Comparison of ENCODE assay signal across 11 cellular contexts in genomic region chr20:19806806-19807691, GRCh38. TPM values are rescaled to one million over a fixed set of nuclear protein-coding genes. Genes with fewer than 3 reads are reported as not detected.
A peak's percentile ranks its signal among the peaks of the same experiment; 100 is the strongest.
DNase-seq lines count a peak whose midpoint lies in the region; ATAC-seq and TF ChIP-seq lines count a peak whose summit lies in the region.
"Had no signal": no experiment of that assay in that cellular context is flagged by ENCODE, and none has a peak within 500 bp of the region (broad histone marks: within the 10 kb centered on the region; RNA-seq: fewer than 3 reads in every experiment).

No MANE protein-coding gene starts in this region.

- no peak for TF ChIP-seq CTCF in osteocyte (IDR thresholded peaks at IDR 0.05)

- peaks cover 42% of the 10 kb centered on the region for H3K4me1 Mint-ChIP-seq in osteocyte (ENCODE audit: unreplicated experiment)
- H3K4me1 Mint-ChIP-seq in naive thymus-derived CD4-positive, alpha-beta T cell = no peaks in the 10 kb centered on the region
- H3K4me1 Mint-ChIP-seq: activated naive CD4-positive, alpha-beta T cell treated with anti-CD3 and anti-CD28 coated beads, Interleukin-2, amount 50 U/mL, for 24 hours had no signal

- CTCF ChIA-PET in naive thymus-derived CD4-positive, alpha-beta T cell (lab: Charles Lee) = no interaction called here

- no peaks in the 10 kb centered on the region for H3K9me3 ChIP-seq in esophagus (ENCODE audit: control insufficient read depth in 2 of 2, insufficient read depth in 1 of 2, low read depth in 1 of 2, low read length in 1 of 2)
- H3K9me3 ChIP-seq in naive thymus-derived CD4-positive, alpha-beta T cell (ENCODE audit: control insufficient read depth in 2 of 3, low read length in 3 of 3) = no peaks in the 10 kb centered on the region

- ATAC-seq in naive thymus-derived CD4-positive, alpha-beta T cell = no peak
- no peak for ATAC-seq in GM18520 (IDR thresholded peaks at IDR 0.05; ENCODE audit: unreplicated experiment)

- POLR2A ChIA-PET in naive thymus-derived CD4-positive, alpha-beta T cell (lab: Charles Lee) = no interaction called here

- peaks cover 2 to 4% of the 10 kb centered on the region in 2 donors for H3K4me1 ChIP-seq in esophagus (ENCODE audit: control insufficient read depth in 2 of 2, insufficient read depth in 2 of 2, low read length in 1 of 2)
- H3K4me1 ChIP-seq in naive thymus-derived CD4-positive, alpha-beta T cell (ENCODE audit: control insufficient read depth in 2 of 2, insufficient read depth in 2 of 2, low read length in 2 of 2) = no peaks in the 10 kb centered on the region

- no peaks in the 10 kb centered on the region for H3K9me3 Mint-ChIP-seq in osteocyte (ENCODE audit: unreplicated experiment)
- peaks cover 0 to 8% (median 0%) of the 10 kb centered on the region in 11 donors for H3K9me3 Mint-ChIP-seq in naive thymus-derived CD4-positive, alpha-beta T cell
- H3K9me3 Mint-ChIP-seq: activated naive CD4-positive, alpha-beta T cell treated with anti-CD3 and anti-CD28 coated beads, Interleukin-2, amount 50 U/mL, for 24 hours had no signal

- H3K27ac ChIP-seq in esophagus (ENCODE audit: low read depth in 2 of 2, low read length in 1 of 2) = peak overlapping the region; percentile 14 to 61
- H3K27ac ChIP-seq in naive thymus-derived CD4-positive, alpha-beta T cell (ENCODE audit: low read depth, low read length) = no peak overlapping the region

- H3K27me3 ChIP-seq in esophagus (ENCODE audit: control insufficient read depth in 1 of 2, insufficient read depth in 2 of 2, low read length in 2 of 2) = no peaks in the 10 kb centered on the region
- H3K27me3 ChIP-seq in naive thymus-derived CD4-positive, alpha-beta T cell (ENCODE audit: control insufficient read depth in 2 of 2, insufficient read depth in 2 of 2, low read length in 2 of 2) = no peaks in the 10 kb centered on the region

- H3K4me3 Mint-ChIP-seq in osteocyte (ENCODE audit: unreplicated experiment) = no peak overlapping the region
- no peak overlapping the region for H3K4me3 Mint-ChIP-seq in naive thymus-derived CD4-positive, alpha-beta T cell
- H3K4me3 Mint-ChIP-seq: activated naive CD4-positive, alpha-beta T cell treated with anti-CD3 and anti-CD28 coated beads, Interleukin-2, amount 50 U/mL, for 24 hours had no signal

- intact Hi-C loops in naive thymus-derived CD4-positive, alpha-beta T cell (cut with micrococcal nuclease) = no loop called here

- H3K36me3 ChIP-seq in esophagus (ENCODE audit: control insufficient read depth in 2 of 2, insufficient read depth in 2 of 2, low read length in 1 of 2) = peaks cover 0 to 3% of the 10 kb centered on the region in 2 donors
- no peaks in the 10 kb centered on the region for H3K36me3 ChIP-seq in naive thymus-derived CD4-positive, alpha-beta T cell (ENCODE audit: control insufficient read depth in 2 of 3, insufficient read depth in 3 of 3, low read length in 3 of 3)

- peak overlapping the region; percentile 23 for H3K27ac Mint-ChIP-seq in osteocyte (ENCODE audit: unreplicated experiment)
- no peak overlapping the region for H3K27ac Mint-ChIP-seq in naive thymus-derived CD4-positive, alpha-beta T cell
- H3K27ac Mint-ChIP-seq: activated naive CD4-positive, alpha-beta T cell treated with anti-CD3 and anti-CD28 coated beads, Interleukin-2, amount 50 U/mL, for 24 hours had no signal

- peak; percentile 97 for DNase-seq in DMS79 (lab: John Stamatoyannopoulos, UW)
- DNase-seq in NCI-H2196 treated with DMSO at 0.1 percent for 48 hours (lab: John Stamatoyannopoulos, UW; ENCODE audit: unreplicated experiment) = peak; percentile 95
- no peak for DNase-seq in osteocyte (ENCODE audit: extremely low spot score, unreplicated experiment)
- no peak for DNase-seq in naive thymus-derived CD4-positive, alpha-beta T cell
- DNase-seq in DMS114 treated with DMSO at 0.1 percent for 48 hours (lab: John Stamatoyannopoulos, UW; ENCODE audit: unreplicated experiment) = no peak
- no peak for DNase-seq in mesenteric fat pad (ENCODE audit: low spot score)
- DNase-seq: DND-41; stimulated activated naive CD4-positive, alpha-beta T cell had no signal

- peaks cover 39% of the 10 kb centered on the region for H3K36me3 Mint-ChIP-seq in osteocyte (ENCODE audit: unreplicated experiment)
- H3K36me3 Mint-ChIP-seq in naive thymus-derived CD4-positive, alpha-beta T cell = no peaks in the 10 kb centered on the region
- H3K36me3 Mint-ChIP-seq: activated naive CD4-positive, alpha-beta T cell treated with anti-CD3 and anti-CD28 coated beads, Interleukin-2, amount 50 U/mL, for 24 hours had no signal

- WGBS in esophagus, 2 donors = 43 to 44% methylated on average over 4 of the region's 4 CpGs

- H3K27me3 Mint-ChIP-seq in osteocyte (ENCODE audit: unreplicated experiment) = no peaks in the 10 kb centered on the region
- H3K27me3 Mint-ChIP-seq in naive thymus-derived CD4-positive, alpha-beta T cell = peaks cover 0 to 18% (median 6%) of the 10 kb centered on the region in 5 donors

- H3K4me3 ChIP-seq in esophagus (ENCODE audit: low read depth in 1 of 2, low read length in 2 of 2) = no peak overlapping the region
- no peak overlapping the region for H3K4me3 ChIP-seq in naive thymus-derived CD4-positive, alpha-beta T cell (ENCODE audit: low read length)

RNA-seq across cellular contexts. Expression of gene RIN2, which starts 49.0 kb away (rescaled TPM):
- 10 to 100 TPM; 11.8 to 14.0 TPM for polyA plus RNA-seq in esophagus
- total RNA-seq in osteocyte = 47.0 and 55.5 TPM in 2 replicates
- 10 to 100 TPM in 1 of 5 experiments, 1 to 10 TPM in 1, under 1 TPM in 2, not detected in 1; 0.57 to 20.8 (median 1.3) TPM for total RNA-seq in naive thymus-derived CD4-positive, alpha-beta T cell
- polyA plus RNA-seq in naive thymus-derived CD4-positive, alpha-beta T cell = not detected
- 74.1 TPM for total RNA-seq in mesenteric fat pad

Comparison
In these comparisons a context has a peak if more than half of its experiments do, and no peak if none do; other contexts are left out.
1. DNase-seq: peak in DMS79 (single experiment) and NCI-H2196 treated with DMSO at 0.1 percent for 48 hours (single experiment); none in osteocyte (single experiment), naive thymus-derived CD4-positive, alpha-beta T cell (0 of 9), DMS114 treated with DMSO at 0.1 percent for 48 hours (single experiment) and mesenteric fat pad (single experiment).